ENCODE assay signal across 19 cellular contexts in the genomic region with DNA sequence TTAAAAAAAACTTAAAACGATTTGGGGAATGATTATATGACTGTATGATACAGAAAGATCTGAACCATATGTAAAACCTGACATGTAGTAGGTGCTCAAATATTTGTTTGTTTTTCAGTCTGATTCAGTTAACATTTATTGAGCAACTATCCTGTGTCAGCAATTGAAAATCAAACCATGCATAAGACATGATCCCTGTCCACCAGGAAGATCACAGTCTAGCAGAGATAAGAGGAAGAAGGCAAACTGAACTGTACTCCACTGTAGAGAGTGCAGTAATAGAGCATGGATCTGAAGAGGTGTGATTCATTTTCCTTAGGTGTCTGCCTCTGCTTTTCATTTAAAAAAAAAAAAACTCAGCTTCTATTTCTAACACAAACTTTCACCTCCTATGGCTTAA. TPM values are rescaled to one million over a fixed set of nuclear protein-coding genes. Genes with fewer than 3 reads are reported as not detected.
DNase-seq lines count a peak whose midpoint lies in the region; ATAC-seq, FAIRE-seq and TF ChIP-seq lines count a peak whose summit lies in the region.
"Had no signal": no experiment of that assay in that cellular context is flagged by ENCODE, and none has a peak within 500 bp of the region (broad histone marks: within the 10 kb centered on the region; RNA-seq: fewer than 3 reads in every experiment).

No MANE protein-coding gene starts in this region.

- no peak overlapping the region for H3K27ac ChIP-seq in HEK293 (ENCODE audit: extremely low read depth, low read depth, low read length)
- no peak overlapping the region for H3K27ac ChIP-seq in right lobe of liver
- H3K27ac ChIP-seq in foreskin keratinocyte = no peak overlapping the region
- H3K27ac ChIP-seq: BLaER1 treated with 17β-estradiol and CSF1 and Interleukin-3, amounts not matched to agents 10 nM and 100 nM; HL-60 had no signal

- H3K4me1 ChIP-seq in HEK293 (ENCODE audit: control insufficient read depth, insufficient read depth, low read length) = no peaks in the 10 kb centered on the region
- no peaks in the 10 kb centered on the region for H3K4me1 ChIP-seq in right lobe of liver
- no peaks in the 10 kb centered on the region for H3K4me1 ChIP-seq in foreskin keratinocyte

- DNase-seq in D721Med (ENCODE audit: insufficient read length, low spot score) = no peak
- DNase-seq in bronchial epithelial cell (ENCODE audit: low read depth) = peak; percentile 20
- DNase-seq in right lobe of liver = no peak
- DNase-seq in foreskin keratinocyte = no peak
- DNase-seq in UCSD-AML1 (lab: John Stamatoyannopoulos, UW; ENCODE audit: unreplicated experiment) = no peak
- DNase-seq in NCI-H2171 treated with DMSO at 0.1 percent for 48 hours (lab: John Stamatoyannopoulos, UW) = no peak
- DNase-seq: CD8-positive, alpha-beta T cell; COR-L47; DMS79 treated with DMSO at 0.1 percent for 48 hours; GF-D8; H9; KBM-7 had no signal

- POLR2A ChIA-PET in HEK293 (lab: Yijun Ruan, JAX) = no interaction called here

- H3K4me3 ChIP-seq in HEK293 (ENCODE audit: low read depth, low read length) = no peak overlapping the region
- H3K4me3 ChIP-seq in bronchial epithelial cell (ENCODE audit: low read depth, low read length) = no peak overlapping the region
- H3K4me3 ChIP-seq in right lobe of liver = no peak overlapping the region
- H3K4me3 ChIP-seq: BLaER1 treated with 17β-estradiol and CSF1 and Interleukin-3, amounts not matched to agents 10 nM and 100 nM had no signal

- CTCF ChIA-PET in HEK293 (lab: Yijun Ruan, JAX) = interaction anchor here (1.2 kb wide), 1 partner anchor 87 kb away, joined by 3 read pairs; no protein-coding TSS in a partner anchor

- H3K36me3 ChIP-seq in HEK293 (ENCODE audit: control insufficient read depth in 2 of 2, insufficient read depth in 1 of 2, low read length in 2 of 2) (peaks cover 14 to 33% of the 10 kb centered on the region in 2 experiments), bronchial epithelial cell (ENCODE audit: control insufficient read depth, insufficient read depth, low read length) (peaks cover 4% of the 10 kb centered on the region), right lobe of liver (peaks cover 0 to 12% (median 0%) of the 10 kb centered on the region in 4 donors)

- intact Hi-C loops in right lobe of liver (cut with DNase I) = no loop called here

- FAIRE-seq in D721Med (lab: Jason Lieb, UNC) (peak; percentile 35), bronchial epithelial cell (lab: Jason Lieb, UNC) (no peak)
- FAIRE-seq: H1 had no signal

- H3K27me3 ChIP-seq in bronchial epithelial cell (ENCODE audit: control insufficient read depth, insufficient read depth, low read length) (no peaks in the 10 kb centered on the region), right lobe of liver (no peaks in the 10 kb centered on the region), foreskin keratinocyte (no peaks in the 10 kb centered on the region)
- H3K27me3 ChIP-seq: BLaER1 treated with 17β-estradiol and CSF1 and Interleukin-3, amounts not matched to agents 10 nM and 100 nM had no signal

- TF ChIP-seq CTCF in D721Med (IDR thresholded peaks at IDR 0.05; ENCODE audit: insufficient read depth, missing control alignments) (no peak), HEK293 (tag by site-specific recombination; IDR thresholded peaks at IDR 0.05) (no peak), bronchial epithelial cell (IDR thresholded peaks at IDR 0.05; ENCODE audit: insufficient read depth, low read length, severe bottlenecking) (no peak), right lobe of liver (IDR thresholded peaks at IDR 0.05) (no peak), foreskin keratinocyte (conservative IDR thresholded peaks at IDR 0.05) (no peak)

- 89% methylated on average over 1 of the region's 1 CpG for WGBS in right lobe of liver (ENCODE audit: insufficient coverage, low coverage, low lambda C conversion rate, missing lambda C conversion rate)

- H3K9me3 ChIP-seq in HEK293 (ENCODE audit: control insufficient read depth, insufficient read depth, low read depth, low read length) = no peaks in the 10 kb centered on the region
- H3K9me3 ChIP-seq in right lobe of liver = no peaks in the 10 kb centered on the region
- H3K9me3 ChIP-seq: BLaER1 treated with 17β-estradiol and CSF1 and Interleukin-3, amounts not matched to agents 10 nM and 100 nM had no signal

- TF ChIP-seq POLR2A in right lobe of liver (IDR thresholded peaks at IDR 0.05) = no peak

- ATAC-seq in right lobe of liver (peak; percentile 70 to 96 (median 75)), GM21717 (IDR thresholded peaks at IDR 0.05; ENCODE audit: unreplicated experiment) (no peak), foreskin keratinocyte (no peak)
- ATAC-seq: CD8-positive, alpha-beta T cell had no signal

TF ChIP-seq in HEK293, 187 proteins besides CTCF, POLR2A, EP300 and RAD21:
- peak; percentile 74 for TF ChIP-seq ZNF664 (tag by site-specific recombination; IDR thresholded peaks at IDR 0.05)
- no peak for TF ChIP-seq ZNF175 (tag by site-specific recombination; IDR thresholded peaks at IDR 0.05)

RNA-seq across cellular contexts. Expression of a gene that starts 7.9 kb away (rescaled TPM):
- total RNA-seq in bronchial epithelial cell (0.26 and 0.38 TPM in 2 replicates), right lobe of liver (1 to 10 TPM in 2 of 6 experiments, under 1 TPM in 4; 0.31 to 1.9 (median 0.85) TPM), foreskin keratinocyte (2.2 and 2.4 TPM in 2 replicates)
- polyA plus RNA-seq in foreskin keratinocyte = 1.1 TPM in 2 replicates
- total RNA-seq: CD8-positive, alpha-beta T cell; HT1080 had no signal
- polyA plus RNA-seq: IgD-negative memory B cell had no signal

RNA-seq across cellular contexts. Expression of a gene that starts 20.7 kb away (rescaled TPM):
- 68.7 and 77.7 TPM in 2 replicates for total RNA-seq in bronchial epithelial cell
- total RNA-seq in right lobe of liver = 10 to 100 TPM in 5 of 6 experiments, 1 to 10 TPM in 1; 7.4 to 25.2 (median 15.5) TPM
- 21.8 and 23.0 TPM in 2 replicates for total RNA-seq in foreskin keratinocyte
- 13.1 and 14.3 TPM in 2 replicates for polyA plus RNA-seq in foreskin keratinocyte

RNA-seq across cellular contexts. Expression of a gene that starts 20.9 kb away (rescaled TPM):
- 6.3 and 9.0 TPM in 2 replicates for total RNA-seq in bronchial epithelial cell
- total RNA-seq in right lobe of liver = 10 to 100 TPM; 13.9 to 24.4 (median 16.3) TPM
- 12.3 and 12.4 TPM in 2 replicates for total RNA-seq in foreskin keratinocyte
- 1.1 and 1.2 TPM in 2 replicates for polyA plus RNA-seq in foreskin keratinocyte

Comparison
In these comparisons a context has a peak if more than half of its experiments do, and no peak if none do; other contexts are left out.
1. ATAC-seq: peak in right lobe of liver (4 of 4); none in GM21717 (single experiment) and foreskin keratinocyte (single experiment).